Comparison of ENCODE assay signal across 11 cellular contexts in genomic region chr16:27448531-27449433, GRCh38. TPM values are rescaled to one million over a fixed set of nuclear protein-coding genes. Genes with fewer than 3 reads are reported as not detected.
DNase-seq lines count a peak whose midpoint lies in the region; ATAC-seq and TF ChIP-seq lines count a peak whose summit lies in the region.
"Had no signal": no experiment of that assay in that cellular context is flagged by ENCODE, and none has a peak within 500 bp of the region (broad histone marks: within the 10 kb centered on the region; RNA-seq: fewer than 3 reads in every experiment).

No MANE protein-coding gene starts in this region.

- H3K4me3 ChIP-seq in stomach: no peak overlapping the region

- no peak for TF ChIP-seq EP300 in stomach (IDR thresholded peaks at IDR 0.05)

- TF ChIP-seq POLR2A in stomach (IDR thresholded peaks at IDR 0.05): no peak

- ATAC-seq in activated CD8-positive, alpha-beta memory T cell treated with anti-CD3 and anti-CD28 coated beads, Interleukin-2, amount 10 ng/mL, durations not matched to agents 7 days and 5 days: no peak
- no peak for ATAC-seq in activated B cell treated with CpG ODN at 0.5 μM for 24 hours (ENCODE audit: low read depth)
- ATAC-seq in natural killer cell treated with Interleukin-12 subunit alpha and Interleukin-12 subunit beta and Interleukin-15 and Interleukin-18, amount 100 ng/mL, for 72 hours: no peak
- ATAC-seq in HG03095 (IDR thresholded peaks at IDR 0.05; ENCODE audit: unreplicated experiment): no peak

- CTCF ChIA-PET in activated CD8-positive, alpha-beta memory T cell treated with anti-CD3 and anti-CD28 coated beads, Interleukin-2, amount 10 ng/mL, durations not matched to agents 7 days and 5 days (lab: Charles Lee): interaction anchor here (0.7 to 1.5 kb wide), 3 partner anchors 27 to 81 kb away, joined by 3 to 4 read pairs (median 3); no protein-coding TSS in a partner anchor
- CTCF ChIA-PET in activated B cell treated with CpG ODN at 0.5 μM for 24 hours (lab: Charles Lee): interaction anchor here (3.3 kb wide), 1 partner anchor 269 kb away, joined by 11 read pairs; no protein-coding TSS in a partner anchor

- peaks cover 70% of the 10 kb centered on the region for H3K36me3 Mint-ChIP-seq in activated CD8-positive, alpha-beta memory T cell treated with anti-CD3 and anti-CD28 coated beads, Interleukin-2, amount 10 ng/mL, durations not matched to agents 7 days and 5 days
- H3K36me3 Mint-ChIP-seq in activated B cell treated with CpG ODN at 0.5 μM for 24 hours (ENCODE audit: low read depth): peaks cover 73% of the 10 kb centered on the region
- peaks cover 36% of the 10 kb centered on the region for H3K36me3 Mint-ChIP-seq in natural killer cell treated with Interleukin-12 subunit alpha and Interleukin-12 subunit beta and Interleukin-15 and Interleukin-18, amount 100 ng/mL, for 72 hours

- H3K9me3 Mint-ChIP-seq in activated CD8-positive, alpha-beta memory T cell treated with anti-CD3 and anti-CD28 coated beads, Interleukin-2, amount 10 ng/mL, durations not matched to agents 7 days and 5 days (ENCODE audit: low read depth): peaks cover 14% of the 10 kb centered on the region
- no peaks in the 10 kb centered on the region for H3K9me3 Mint-ChIP-seq in activated B cell treated with CpG ODN at 0.5 μM for 24 hours
- no peaks in the 10 kb centered on the region for H3K9me3 Mint-ChIP-seq in natural killer cell treated with Interleukin-12 subunit alpha and Interleukin-12 subunit beta and Interleukin-15 and Interleukin-18, amount 100 ng/mL, for 72 hours

- H3K9me3 ChIP-seq in stomach: peaks cover 5 to 15% (median 12%) of the 10 kb centered on the region in 4 donors

- peaks cover 0 to 78% (median 19%) of the 10 kb centered on the region in 3 donors for H3K27me3 ChIP-seq in stomach

- peaks cover 0 to 12% (median 8%) of the 10 kb centered on the region in 4 donors for H3K4me1 ChIP-seq in stomach

- no peaks in the 10 kb centered on the region for H3K27me3 Mint-ChIP-seq in activated CD8-positive, alpha-beta memory T cell treated with anti-CD3 and anti-CD28 coated beads, Interleukin-2, amount 10 ng/mL, durations not matched to agents 7 days and 5 days
- no peaks in the 10 kb centered on the region for H3K27me3 Mint-ChIP-seq in activated B cell treated with CpG ODN at 0.5 μM for 24 hours
- H3K27me3 Mint-ChIP-seq in natural killer cell treated with Interleukin-12 subunit alpha and Interleukin-12 subunit beta and Interleukin-15 and Interleukin-18, amount 100 ng/mL, for 72 hours: no peaks in the 10 kb centered on the region
- H3K27me3 Mint-ChIP-seq: progenitor cell of endocrine pancreas had no signal

- no peak for DNase-seq in activated CD8-positive, alpha-beta memory T cell treated with anti-CD3 and anti-CD28 coated beads, Interleukin-2, amount 10 ng/mL, durations not matched to agents 7 days and 5 days
- DNase-seq in activated CD8-positive, alpha-beta memory T cell treated with anti-CD3 and anti-CD28 coated beads for 24 hours: no peak
- DNase-seq in NCI-H1092 (lab: John Stamatoyannopoulos, UW) (peak; percentile 87), activated B cell treated with CpG ODN at 0.5 μM for 24 hours (no peak), NCI-H82 treated with DMSO at 0.1 percent for 48 hours (lab: John Stamatoyannopoulos, UW; ENCODE audit: unreplicated experiment) (no peak), stomach (no peak)
- no peak for DNase-seq in natural killer cell treated with Interleukin-12 subunit alpha and Interleukin-12 subunit beta and Interleukin-15 and Interleukin-18, amount 100 ng/mL, for 72 hours (ENCODE audit: low spot score)
- DNase-seq: foreskin melanocyte, NCI-H1930 had no signal

- intact Hi-C loops in activated B cell treated with CpG ODN at 0.5 μM for 24 hours (cut with micrococcal nuclease): no loop called here
- intact Hi-C loops in stomach (cut with DNase I; ENCODE audit: low total_unique reads): no loop called here

- WGBS in stomach, 5 donors: 78 to 85% (median 82%) methylated on average over 13 to 19 of the region's 19 CpGs

- TF ChIP-seq CTCF in activated B cell treated with CpG ODN at 0.5 μM for 24 hours (IDR thresholded peaks at IDR 0.05): no peak
- no peak for TF ChIP-seq CTCF in stomach (IDR thresholded peaks at IDR 0.05)

- POLR2A ChIA-PET in activated B cell treated with CpG ODN at 0.5 μM for 24 hours (lab: Charles Lee): interaction anchor here (0.7 to 15.9 kb wide), 15 partner anchors 8 to 245 kb away, joined by 3 to 464 read pairs (median 14); partner anchors contain the start of genes IL21R and KDM8

- peaks cover 66% of the 10 kb centered on the region for H3K4me1 Mint-ChIP-seq in activated CD8-positive, alpha-beta memory T cell treated with anti-CD3 and anti-CD28 coated beads, Interleukin-2, amount 10 ng/mL, durations not matched to agents 7 days and 5 days
- peaks cover 90% of the 10 kb centered on the region for H3K4me1 Mint-ChIP-seq in activated B cell treated with CpG ODN at 0.5 μM for 24 hours
- peaks cover 71 to 83% of the 10 kb centered on the region in 2 donors for H3K4me1 Mint-ChIP-seq in natural killer cell treated with Interleukin-12 subunit alpha and Interleukin-12 subunit beta and Interleukin-15 and Interleukin-18, amount 100 ng/mL, for 72 hours (ENCODE audit: low read depth in 2 of 2)

- peaks cover 0 to 12% (median 0%) of the 10 kb centered on the region in 4 donors for H3K36me3 ChIP-seq in stomach

- no peak overlapping the region for H3K4me3 Mint-ChIP-seq in activated CD8-positive, alpha-beta memory T cell treated with anti-CD3 and anti-CD28 coated beads, Interleukin-2, amount 10 ng/mL, durations not matched to agents 7 days and 5 days
- peak overlapping the region; percentile 85 for H3K4me3 Mint-ChIP-seq in activated B cell treated with CpG ODN at 0.5 μM for 24 hours
- H3K4me3 Mint-ChIP-seq in natural killer cell treated with Interleukin-12 subunit alpha and Interleukin-12 subunit beta and Interleukin-15 and Interleukin-18, amount 100 ng/mL, for 72 hours: peak overlapping the region; percentile 87

- H3K27ac Mint-ChIP-seq in activated CD8-positive, alpha-beta memory T cell treated with anti-CD3 and anti-CD28 coated beads, Interleukin-2, amount 10 ng/mL, durations not matched to agents 7 days and 5 days: peak overlapping the region; percentile 92
- peak overlapping the region; percentile 99 for H3K27ac Mint-ChIP-seq in activated B cell treated with CpG ODN at 0.5 μM for 24 hours
- peak overlapping the region; percentile 93 to 100 for H3K27ac Mint-ChIP-seq in natural killer cell treated with Interleukin-12 subunit alpha and Interleukin-12 subunit beta and Interleukin-15 and Interleukin-18, amount 100 ng/mL, for 72 hours
- H3K27ac Mint-ChIP-seq: progenitor cell of endocrine pancreas had no signal

- no peak overlapping the region for H3K27ac ChIP-seq in stomach

RNA-seq across cellular contexts. Expression of gene IL21R, which starts 46.8 kb away (rescaled TPM):
- 10 to 100 TPM; 24.6 to 38.0 TPM for total RNA-seq in activated CD8-positive, alpha-beta memory T cell treated with anti-CD3 and anti-CD28 coated beads, Interleukin-2, amount 10 ng/mL, durations not matched to agents 7 days and 5 days
- total RNA-seq in activated B cell treated with CpG ODN at 0.5 μM for 24 hours (144 and 167 TPM in 2 replicates), stomach (under 1 TPM in 2 of 5 donors, not detected in 3; 0.14 to 0.73 TPM)
- 10 to 100 TPM; 58.3 to 64.4 TPM for total RNA-seq in natural killer cell treated with Interleukin-12 subunit alpha and Interleukin-12 subunit beta and Interleukin-15 and Interleukin-18, amount 100 ng/mL, for 72 hours
- polyA plus RNA-seq in stomach: under 1 TPM in 2 of 3 donors, not detected in 1; 0.33 to 0.44 TPM
- total RNA-seq: progenitor cell of endocrine pancreas had no signal

Comparison
In these comparisons a context has a peak if more than half of its experiments do, and no peak if none do; other contexts are left out.
1. RNA of gene IL21R, which starts 46.8 kb away (total RNA-seq): 144 to 167 TPM in activated B cell treated with CpG ODN at 0.5 μM for 24 hours, 58.3 to 64.4 TPM in natural killer cell treated with Interleukin-12 subunit alpha and Interleukin-12 subunit beta and Interleukin-15 and Interleukin-18, amount 100 ng/mL, for 72 hours and 24.6 to 38.0 TPM in activated CD8-positive, alpha-beta memory T cell treated with anti-CD3 and anti-CD28 coated beads, Interleukin-2, amount 10 ng/mL, durations not matched to agents 7 days and 5 days; 0.14 to 0.73 TPM in stomach; every median in the first group is over 10 times any median in the second.
2. Peak in every context shown above with its lines, with median percentiles within 50 percentile points of each other: H3K27ac Mint-ChIP-seq.